10 cellular contexts compared by ENCODE assay signal in genomic region chr6:127881949-127882348, GRCh38. TPM values are rescaled to one million over a fixed set of nuclear protein-coding genes. Genes with fewer than 3 reads are reported as not detected.
A peak's percentile ranks its signal among the peaks of the same experiment; 100 is the strongest.
DNase-seq lines count a peak whose midpoint lies in the region; ATAC-seq and FAIRE-seq lines count a peak whose summit lies in the region.
"Not testable (repeated sequence)": the region's sequence is repeated elsewhere in the genome, so short reads cannot be mapped to it uniquely, and the experiment has no call there.
"Had no signal": no experiment of that assay in that cellular context is flagged by ENCODE, and none has a peak within 500 bp of the region (broad histone marks: within the 10 kb centered on the region; RNA-seq: fewer than 3 reads in every experiment).

No MANE protein-coding gene starts in this region.

- intact Hi-C loops in activated CD4-positive, alpha-beta T cell treated with anti-CD3 and anti-CD28 coated beads for 36 hours (cut with DNase I, micrococcal nuclease), result loop anchor here in 1 of 2 experiments (1.0 kb wide), 1 partner anchor 15 kb away; no protein-coding TSS in a partner anchor

- ATAC-seq in GM18909 (IDR thresholded peaks at IDR 0.05; ENCODE audit: poor library complexity, unreplicated experiment) (peak; percentile 49), HG02938 (IDR thresholded peaks at IDR 0.05; ENCODE audit: unreplicated experiment) (peak; percentile 64)
- ATAC-seq in activated CD4-positive, alpha-beta T cell treated with anti-CD3 and anti-CD28 coated beads for 36 hours, result peak; percentile 17

- not testable (repeated sequence) for H3K27ac Mint-ChIP-seq in activated CD4-positive, alpha-beta T cell treated with anti-CD3 and anti-CD28 coated beads for 36 hours

- peak; percentile 19 for FAIRE-seq in G401.6 (lab: Jason Lieb, UNC)
- FAIRE-seq in colon (lab: Jason Lieb, UNC), result peak; percentile 61

- peaks cover 26% of the 10 kb centered on the region for H3K36me3 Mint-ChIP-seq in activated CD4-positive, alpha-beta T cell treated with anti-CD3 and anti-CD28 coated beads for 36 hours (ENCODE audit: low read depth)

- peaks cover 12% of the 10 kb centered on the region for H3K36me3 ChIP-seq in KOPT-K1 (ENCODE audit: insufficient read depth, low read length)

- peaks cover 82% of the 10 kb centered on the region for H3K4me1 Mint-ChIP-seq in activated CD4-positive, alpha-beta T cell treated with anti-CD3 and anti-CD28 coated beads for 36 hours

- CTCF ChIA-PET in activated CD4-positive, alpha-beta T cell treated with anti-CD3 and anti-CD28 coated beads for 36 hours (lab: Charles Lee), result interaction anchor here (0.5 to 1.2 kb wide), 5 partner anchors 9 to 326 kb away, joined by 3 to 6 read pairs (median 3); no protein-coding TSS in a partner anchor

- POLR2A ChIA-PET in activated CD4-positive, alpha-beta T cell treated with anti-CD3 and anti-CD28 coated beads for 36 hours (lab: Charles Lee), result not testable (repeated sequence)

- peak overlapping the region; percentile 87 for H3K27ac ChIP-seq in KOPT-K1 (ENCODE audit: low read depth, low read length, poor library complexity, severe bottlenecking)

- H3K4me3 Mint-ChIP-seq in activated CD4-positive, alpha-beta T cell treated with anti-CD3 and anti-CD28 coated beads for 36 hours, result not testable (repeated sequence)

- not testable (repeated sequence) for H3K27me3 Mint-ChIP-seq in activated CD4-positive, alpha-beta T cell treated with anti-CD3 and anti-CD28 coated beads for 36 hours

- not testable (repeated sequence) for H3K9me3 ChIP-seq in KOPT-K1 (ENCODE audit: insufficient read depth, low read length, poor library complexity, severe bottlenecking)

- peaks cover 13% of the 10 kb centered on the region for H3K9me3 Mint-ChIP-seq in activated CD4-positive, alpha-beta T cell treated with anti-CD3 and anti-CD28 coated beads for 36 hours (ENCODE audit: low read depth)

- DNase-seq in activated CD4-positive, alpha-beta T cell treated with anti-CD3 and anti-CD28 coated beads for 36 hours, result not testable (repeated sequence)

RNA-seq across cellular contexts. Expression of gene THEMIS, which starts 18.9 kb away (rescaled TPM):
- 10 to 100 TPM; 22.9 to 24.5 TPM for total RNA-seq in activated CD4-positive, alpha-beta T cell treated with anti-CD3 and anti-CD28 coated beads for 36 hours
- total RNA-seq: A172, H1, H9, IMR-90 had no signal
